16 cellular contexts compared by ENCODE assay signal in genomic region chr5:17146280-17146841, GRCh38.
DNase-seq lines count a peak whose midpoint lies in the region; TF ChIP-seq lines count a peak whose summit lies in the region.
"Had no signal": no experiment of that assay in that cellular context is flagged by ENCODE, and none has a peak within 500 bp of the region (broad histone marks: within the 10 kb centered on the region; RNA-seq: fewer than 3 reads in every experiment).

No MANE protein-coding gene starts in this region.

- H3K4me1 Mint-ChIP-seq in H9, result peaks cover 50 to 56% of the 10 kb centered on the region in 2 experiments
- H3K4me1 Mint-ChIP-seq in glutamatergic neuron (ENCODE audit: low read depth, unreplicated experiment), result no peaks in the 10 kb centered on the region
- H3K4me1 Mint-ChIP-seq in neural progenitor cell, result peaks cover 24% of the 10 kb centered on the region

- H3K9me3 ChIP-seq in H9 (ENCODE audit: control insufficient read depth, low read depth, low read length) (no peaks in the 10 kb centered on the region), PC-9 (ENCODE audit: insufficient read depth, low read depth) (no peaks in the 10 kb centered on the region), neural progenitor cell (ENCODE audit: low read depth) (no peaks in the 10 kb centered on the region)
- H3K9me3 ChIP-seq: MG63 had no signal

- no peak overlapping the region for H2BK15ac ChIP-seq in H9 (ENCODE audit: low read depth, low read length)

- H3K4me3 Mint-ChIP-seq in H9 (peak overlapping the region in 1 of 2 experiments; percentile 64; a peak in 1 of 5 replicates), glutamatergic neuron (ENCODE audit: unreplicated experiment) (no peak overlapping the region), neural progenitor cell (no peak overlapping the region)

- no peak overlapping the region for H2AK5ac ChIP-seq in H9 (ENCODE audit: insufficient read length, low read length)

- H3K9me2 ChIP-seq in PC-9 (ENCODE audit: insufficient read depth), result no peaks in the 10 kb centered on the region

- intact Hi-C loops in PC-9 (cut with micrococcal nuclease; ENCODE audit: unreplicated experiment), result loop anchor here (5.0 kb wide), 1 partner anchor 209 kb away; the partner anchor contains the start of gene MYO10
- intact Hi-C loops in posterior vena cava (cut with DNase I), result no loop called here

- H3K18ac ChIP-seq in H9 (ENCODE audit: insufficient read length, low read depth, low read length), result no peak overlapping the region

- no peaks in the 10 kb centered on the region for H3K79me1 ChIP-seq in H9 (ENCODE audit: insufficient read depth, low read depth, low read length, poor library complexity, severe bottlenecking)

- POLR2A ChIA-PET in PC-9 (lab: Charles Lee; ENCODE audit: unreplicated experiment), result no interaction called here

- peaks cover 13% of the 10 kb centered on the region; the same call in 1 of the 2 replicates for H3K4me1 ChIP-seq in H9 (ENCODE audit: insufficient read depth, low read length)
- H3K4me1 ChIP-seq in PC-9 (replicated peaks; ENCODE audit: insufficient read depth), result peaks cover 16% of the 10 kb centered on the region
- peaks cover 18% of the 10 kb centered on the region for H3K4me1 ChIP-seq in neural progenitor cell

- CTCF ChIA-PET in PC-9 (lab: Charles Lee), result no interaction called here

- H3K23ac ChIP-seq in H9 (ENCODE audit: insufficient read length, low read depth, low read length), result no peak overlapping the region

- H3K4me2 ChIP-seq in H9 (ENCODE audit: insufficient read depth, insufficient read length, low read length) (no peak overlapping the region), PC-9 (peak overlapping the region; percentile 55), neural progenitor cell (peak overlapping the region; percentile 58)
- H3K4me2 ChIP-seq: BLaER1 treated with 17β-estradiol and CSF1 and Interleukin-3, amounts not matched to agents 10 nM and 100 nM had no signal

- H3K9me3 Mint-ChIP-seq in H9 (no peaks in the 10 kb centered on the region), glutamatergic neuron (ENCODE audit: unreplicated experiment) (peaks cover 3% of the 10 kb centered on the region), neural progenitor cell (no peaks in the 10 kb centered on the region)

- H2BK120ac ChIP-seq in H9 (ENCODE audit: low read depth, low read length, poor library complexity, severe bottlenecking), result no peak overlapping the region

- H3T11ph ChIP-seq in H9 (ENCODE audit: low read length), result no peak overlapping the region

- H3K56ac ChIP-seq in H9 (ENCODE audit: insufficient read length, low read depth, low read length), result no peak overlapping the region

- H4K91ac ChIP-seq in H9 (ENCODE audit: insufficient read length, low read depth, low read length), result no peak overlapping the region

- H4K20me1 ChIP-seq in H9 (ENCODE audit: control insufficient read depth, insufficient read depth, insufficient read length), result no peaks in the 10 kb centered on the region
- no peaks in the 10 kb centered on the region for H4K20me1 ChIP-seq in PC-9 (ENCODE audit: insufficient read depth)
- no peaks in the 10 kb centered on the region for H4K20me1 ChIP-seq in neural progenitor cell (ENCODE audit: low read depth)
- H4K20me1 ChIP-seq: BLaER1 treated with 17β-estradiol and CSF1 and Interleukin-3, amounts not matched to agents 10 nM and 100 nM had no signal

- no peak overlapping the region for H3K4ac ChIP-seq in H9 (ENCODE audit: low read depth, low read length)

- H3K79me2 ChIP-seq in H9 (ENCODE audit: insufficient read depth, low read length) (no peaks in the 10 kb centered on the region; the same call in 1 of the 2 replicates), PC-9 (ENCODE audit: low read depth) (no peaks in the 10 kb centered on the region), neural progenitor cell (ENCODE audit: low read depth) (no peaks in the 10 kb centered on the region)

- H3K4me3 ChIP-seq in PC-9, result no peak overlapping the region
- no peak overlapping the region for H3K4me3 ChIP-seq in neural progenitor cell
- H3K4me3 ChIP-seq: BLaER1 treated with 17β-estradiol and CSF1 and Interleukin-3, amounts not matched to agents 10 nM and 100 nM; MG63 had no signal

- H2AFZ ChIP-seq in H9 (ENCODE audit: low read length) (no peak overlapping the region), PC-9 (no peak overlapping the region), neural progenitor cell (replicated peaks) (no peak overlapping the region)

- peaks cover 7% of the 10 kb centered on the region for H3F3A ChIP-seq in PC-9 (ENCODE audit: insufficient read depth, low read depth)
- H3F3A ChIP-seq in neural progenitor cell (ENCODE audit: low read depth), result peaks cover 27% of the 10 kb centered on the region

- H2BK5ac ChIP-seq in H9 (ENCODE audit: insufficient read length, low read length), result no peak overlapping the region

- H3K14ac ChIP-seq in H9 (ENCODE audit: insufficient read depth, low read length), result no peak overlapping the region

- peak overlapping the region; percentile 67 to 85 (median 69) for H3K27ac Mint-ChIP-seq in H9
- H3K27ac Mint-ChIP-seq in glutamatergic neuron (ENCODE audit: unreplicated experiment), result peak overlapping the region; percentile 16
- H3K27ac Mint-ChIP-seq in neural progenitor cell, result peak overlapping the region; percentile 84

- no peak overlapping the region for H2BK12ac ChIP-seq in H9 (ENCODE audit: insufficient read length, low read depth, low read length)

- DNase-seq in H9, result no peak
- DNase-seq in PC-9, result no peak
- no peak for DNase-seq in glutamatergic neuron
- no peak for DNase-seq in neural progenitor cell (ENCODE audit: low spot score)
- DNase-seq in LoVo (ENCODE audit: low spot score), result no peak
- no peak for DNase-seq in posterior vena cava (ENCODE audit: low spot score)
- DNase-seq in activated naive CD4-positive, alpha-beta T cell treated with Interleukin-2 at 50 U/mL for 16 hours, result no peak
- DNase-seq: DND-41, GOT3, NCI-H1105, NCI-H1694 treated with DMSO at 0.1 percent for 48 hours, NCI-H2107, NCI-H526 had no signal

- no peak overlapping the region for H2BK20ac ChIP-seq in H9 (ENCODE audit: low read depth, low read length, poor library complexity, severe bottlenecking)

- no peak overlapping the region for H4K5ac ChIP-seq in H9 (ENCODE audit: insufficient read length, low read depth, low read length)

- H3K23me2 ChIP-seq in H9 (ENCODE audit: insufficient read length, low read depth, low read length, poor library complexity, severe bottlenecking), result no peaks in the 10 kb centered on the region

- whole genome bisulfite sequencing in H9 (ENCODE audit: extremely low coverage, insufficient read length, low lambda C conversion rate), result no CpG with 5 or more reads among the region's 5 CpGs

- no peaks in the 10 kb centered on the region for H3K36me3 ChIP-seq in PC-9 (ENCODE audit: low read depth)
- H3K36me3 ChIP-seq in neural progenitor cell, result no peaks in the 10 kb centered on the region
- H3K36me3 ChIP-seq: BLaER1 treated with 17β-estradiol and CSF1 and Interleukin-3, amounts not matched to agents 10 nM and 100 nM; MG63 had no signal

- H3K27ac ChIP-seq in H9 (ENCODE audit: insufficient read length, low read depth, low read length) (no peak overlapping the region), PC-9 (no peak overlapping the region), neural progenitor cell (peak overlapping the region; percentile 37)
- H3K27ac ChIP-seq: BLaER1 treated with 17β-estradiol and CSF1 and Interleukin-3, amounts not matched to agents 10 nM and 100 nM; RWPE1 had no signal

- H3K27me3 Mint-ChIP-seq in H9 (ENCODE audit: low read depth), result peaks cover 1% of the 10 kb centered on the region
- H3K27me3 Mint-ChIP-seq in glutamatergic neuron (ENCODE audit: unreplicated experiment), result peaks cover 1% of the 10 kb centered on the region
- H3K27me3 Mint-ChIP-seq in neural progenitor cell (ENCODE audit: insufficient read depth, low read depth), result peaks cover 2% of the 10 kb centered on the region

- H3K27me3 ChIP-seq in H9 (ENCODE audit: insufficient read depth, low read length), result peaks cover 2% of the 10 kb centered on the region; the same call in 1 of the 2 replicates
- H3K27me3 ChIP-seq in PC-9 (ENCODE audit: insufficient read depth, low read depth), result peaks cover 9% of the 10 kb centered on the region; the same call in 1 of the 2 replicates
- H3K27me3 ChIP-seq in neural progenitor cell, result no peaks in the 10 kb centered on the region
- H3K27me3 ChIP-seq: BLaER1 treated with 17β-estradiol and CSF1 and Interleukin-3, amounts not matched to agents 10 nM and 100 nM; MG63 had no signal

- no peak overlapping the region for H3K9ac ChIP-seq in H9 (ENCODE audit: extremely low read depth, insufficient read length, low read length)
- no peak overlapping the region for H3K9ac ChIP-seq in neural progenitor cell
- H3K9ac ChIP-seq: BLaER1 treated with 17β-estradiol and CSF1 and Interleukin-3, amounts not matched to agents 10 nM and 100 nM had no signal

- H3K36me3 Mint-ChIP-seq in H9 (ENCODE audit: insufficient read depth in 1 of 3, low read depth in 3 of 3), result peaks cover 0 to 9% (median 0%) of the 10 kb centered on the region in 3 experiments; a peak in 3 of 7 replicates
- H3K36me3 Mint-ChIP-seq in glutamatergic neuron (ENCODE audit: unreplicated experiment), result peaks cover under 1% of the 10 kb centered on the region
- no peaks in the 10 kb centered on the region for H3K36me3 Mint-ChIP-seq in neural progenitor cell

- no peak overlapping the region for H4K8ac ChIP-seq in H9 (replicated peaks; ENCODE audit: insufficient read length, low read depth, low read length)

- TF ChIP-seq CTCF in H9 (conservative IDR thresholded peaks at IDR 0.05), result no peak
- TF ChIP-seq CTCF in PC-9 (conservative IDR thresholded peaks at IDR 0.05), result no peak
- TF ChIP-seq CTCF in glutamatergic neuron (IDR thresholded peaks at IDR 0.05; ENCODE audit: partially characterized antibody, unreplicated experiment), result no peak
- no peak for TF ChIP-seq CTCF in neural progenitor cell (IDR thresholded peaks at IDR 0.05)

- no TSS peak for BruUV-seq in PC-9 (replicated peaks; lab: Mats Ljungman, UMichigan)

Comparison
In these comparisons a context has a peak if more than half of its experiments do, and no peak if none do; other contexts are left out.
1. H3K27ac Mint-ChIP-seq: peak in every context shown above with its lines; median percentile 84 in neural progenitor cell; 69 in H9; 16 in glutamatergic neuron.